Comparison of ENCODE assay signal across 8 cellular contexts in the genomic region with DNA sequence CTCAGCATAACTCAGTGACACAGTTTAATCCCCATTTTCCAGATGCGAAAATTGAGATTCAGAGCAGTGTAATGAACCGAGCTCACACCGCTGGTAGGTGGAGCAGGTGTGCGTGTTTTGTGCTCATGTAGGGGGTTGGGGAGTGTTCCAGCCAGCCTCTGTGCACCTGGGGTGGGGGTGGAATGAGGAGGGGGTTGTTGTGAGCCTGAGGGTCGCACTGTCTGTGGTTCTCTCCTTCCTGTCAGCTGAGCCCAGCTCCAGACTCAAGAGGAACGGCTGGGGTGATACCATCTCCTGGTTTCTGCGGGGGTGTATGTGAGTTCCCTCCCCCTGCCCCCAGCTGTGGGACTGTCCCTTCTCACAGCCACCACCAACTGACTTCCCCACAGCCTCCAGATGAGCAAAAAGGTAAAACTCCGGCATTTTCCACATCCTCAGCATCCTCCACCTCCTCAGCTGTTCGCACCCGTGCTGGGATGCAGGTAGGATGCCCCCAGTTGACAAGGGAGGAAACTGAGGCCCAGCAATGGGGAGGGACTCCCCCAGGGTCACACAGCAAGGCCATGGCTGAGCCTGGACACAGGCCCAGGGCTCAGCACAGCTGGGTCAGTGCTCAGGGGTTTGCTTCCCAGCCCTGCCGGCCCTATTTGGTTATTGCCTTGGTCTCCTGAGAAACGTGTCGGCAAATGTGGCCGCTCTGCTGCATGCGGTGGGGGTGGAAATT. TPM values are rescaled to one million over a fixed set of nuclear protein-coding genes. Genes with fewer than 3 reads are reported as not detected.
DNase-seq lines count a peak whose midpoint lies in the region; ATAC-seq, FAIRE-seq and TF ChIP-seq lines count a peak whose summit lies in the region.

No MANE protein-coding gene starts in this region.

- TF ChIP-seq EP300 in GM12878 (IDR thresholded peaks at IDR 0.05; ENCODE audit: borderline replicate concordance in 1 of 2, control insufficient read depth in 1 of 2, low read depth in 2 of 2, low read length in 2 of 2): no peak

- H3K36me3 ChIP-seq in breast epithelium: no peaks in the 10 kb centered on the region
- H3K36me3 ChIP-seq in GM12878 (ENCODE audit: control insufficient read depth in 2 of 2, insufficient read depth in 2 of 2, low read length in 1 of 2): peaks cover 0 to 7% of the 10 kb centered on the region in 2 experiments; a peak in 1 of 4 replicates
- no peaks in the 10 kb centered on the region for H3K36me3 ChIP-seq in small intestine (ENCODE audit: control insufficient read depth in 2 of 2, insufficient read depth in 2 of 2, low read length in 2 of 2)

- intact Hi-C loops in breast epithelium (cut with DNase I; ENCODE audit: low total_unique reads): loop anchor here (5.0 kb wide), 1 partner anchor 1189 kb away; no protein-coding TSS in a partner anchor
- intact Hi-C loops in MCF 10A (cut with micrococcal nuclease): no loop called here
- intact Hi-C loops in GM12878 (cut with micrococcal nuclease; ENCODE audit: unreplicated experiment): loop anchor here (2.0 kb wide), 1 partner anchor 42 kb away; the partner anchor contains the start of gene TOR2A

- BruUV-seq in MCF 10A (replicated peaks; lab: Mats Ljungman, UMichigan) (no TSS peak), GM12878 (replicated peaks; lab: Mats Ljungman, UMichigan) (TSS peak; percentile 31)

- no peaks in the 10 kb centered on the region for H3K9me3 ChIP-seq in breast epithelium
- no peaks in the 10 kb centered on the region for H3K9me3 ChIP-seq in T-helper 17 cell (ENCODE audit: control insufficient read depth, low read length, poor library complexity, severe bottlenecking)
- no peaks in the 10 kb centered on the region for H3K9me3 ChIP-seq in GM12878 (replicated peaks; ENCODE audit: control insufficient read depth, insufficient read depth, low read length)
- H3K9me3 ChIP-seq in small intestine (ENCODE audit: control insufficient read depth, low read depth): no peaks in the 10 kb centered on the region

- ATAC-seq in T-helper 17 cell: peak; percentile 71
- peak; percentile 57 for ATAC-seq in GM12878

- no peak for TF ChIP-seq POLR2A in breast epithelium (IDR thresholded peaks at IDR 0.05)
- peak; percentile 54 for TF ChIP-seq POLR2A in GM12878 (IDR thresholded peaks at IDR 0.05; ENCODE audit: low read depth, low read length)

- no peak for TF ChIP-seq RAD21 in GM12878 (IDR thresholded peaks at IDR 0.05; ENCODE audit: insufficient read depth, low read depth, low read length)

- CTCF ChIA-PET in MCF 10A (lab: Yijun Ruan, JAX): interaction anchor here (0.7 kb wide), 1 partner anchor 17 kb away, joined by 4 read pairs; no protein-coding TSS in a partner anchor
- CTCF ChIA-PET in GM12878 (lab: Yijun Ruan, JAX): interaction anchor here (0.6 to 1.6 kb wide), 10 partner anchors 8 to 145 kb away, joined by 3 to 10 read pairs (median 3); partner anchors contain the start of gene TOR2A

- DNase-seq in breast epithelium (ENCODE audit: low spot score in 2 of 2) (no peak), MCF 10A (ENCODE audit: unreplicated experiment) (no peak), T-helper 17 cell (peak; percentile 36 to 63 (median 59)), GM12878 (ENCODE audit: low read depth, low spot score) (no peak), small intestine (peak; percentile 39), HTR-8/SVneo (ENCODE audit: insufficient read length, low spot score) (no peak), globus pallidus (ENCODE audit: low spot score) (no peak), iPS-NIHi11 (ENCODE audit: low spot score) (no peak)

- H3K79me2 ChIP-seq in GM12878 (ENCODE audit: control insufficient read depth, insufficient read depth, low read length): peaks cover 36% of the 10 kb centered on the region

- H3K27ac Mint-ChIP-seq in MCF 10A (ENCODE audit: low read depth, unreplicated experiment) (no peak overlapping the region), T-helper 17 cell (peak overlapping the region; percentile 95)

- no peak for TF ChIP-seq CTCF in breast epithelium (IDR thresholded peaks at IDR 0.05)
- TF ChIP-seq CTCF in MCF 10A (IDR thresholded peaks at IDR 0.05; ENCODE audit: unreplicated experiment): no peak
- TF ChIP-seq CTCF in GM12878 (IDR thresholded peaks at IDR 0.05 in 2 of 3, conservative IDR thresholded peaks at IDR 0.05 in 1 of 3; ENCODE audit: control insufficient read depth in 2 of 3, extremely low read depth in 1 of 3, insufficient read depth in 1 of 3, low read depth in 3 of 3, low read length in 3 of 3): 0 out of 6 replicates have a peak, but pooled peaks of 1 of the 3 experiments have one; percentile 3

- H2AFZ ChIP-seq in GM12878 (ENCODE audit: control insufficient read depth, low read depth, low read length): peak overlapping the region; percentile 56; the same call in 1 of the 2 replicates

- H3K4me3 Mint-ChIP-seq in MCF 10A (ENCODE audit: unreplicated experiment) (no peak overlapping the region), T-helper 17 cell (peak overlapping the region; percentile 99)

- H3K27me3 ChIP-seq in breast epithelium (no peaks in the 10 kb centered on the region), GM12878 (replicated peaks in 1 of 2; ENCODE audit: control insufficient read depth in 2 of 2, insufficient read depth in 2 of 2, low read length in 1 of 2) (no peaks in the 10 kb centered on the region), small intestine (ENCODE audit: control insufficient read depth in 2 of 2, insufficient read depth in 2 of 2, low read length in 2 of 2) (no peaks in the 10 kb centered on the region)

- SMC1A ChIA-PET in GM12878 (lab: Charles Lee; ENCODE audit: uncharacterized antibody, unreplicated experiment): interaction anchor here (0.8 to 2.1 kb wide), 5 partner anchors 9 to 141 kb away, joined by 3 to 9 read pairs (median 3); partner anchors contain the start of genes FPGS, ST6GALNAC4 and TOR2A

- H3K9me3 Mint-ChIP-seq in MCF 10A (ENCODE audit: unreplicated experiment): no peaks in the 10 kb centered on the region

- in situ Hi-C loops in GM12878 (cut with MboI): no loop called here

- H3K27ac ChIP-seq in breast epithelium (peak overlapping the region in 1 of 2 donors; percentile 52), GM12878 (ENCODE audit: control insufficient read depth, insufficient read depth) (peak overlapping the region; percentile 76), small intestine (ENCODE audit: low read depth in 1 of 2, low read length in 1 of 2) (peak overlapping the region; percentile 47 to 84)

- 0% methylated on average over 15 of the region's 15 CpGs for WGBS in GM12878 (ENCODE audit: insufficient coverage, insufficient replicate concordance, low lambda C conversion rate, missing lambda C conversion rate)
- 46 to 59% (median 53%) methylated on average over 15 of the region's 15 CpGs for WGBS in small intestine, 3 donors

- H3K27me3 Mint-ChIP-seq in MCF 10A (ENCODE audit: insufficient read depth, unreplicated experiment): no peaks in the 10 kb centered on the region
- H3K27me3 Mint-ChIP-seq in T-helper 17 cell: no peaks in the 10 kb centered on the region

- H3K4me1 ChIP-seq in breast epithelium (no peaks in the 10 kb centered on the region), GM12878 (ENCODE audit: control insufficient read depth, insufficient read depth, low read length) (peaks cover 25% of the 10 kb centered on the region), small intestine (ENCODE audit: control insufficient read depth in 2 of 2, insufficient read depth in 1 of 2, low read depth in 1 of 2, low read length in 1 of 2) (no peaks in the 10 kb centered on the region)

- H3K36me3 Mint-ChIP-seq in MCF 10A (ENCODE audit: insufficient read depth, unreplicated experiment) (no peaks in the 10 kb centered on the region), T-helper 17 cell (ENCODE audit: low read depth) (peaks cover 9% of the 10 kb centered on the region)

- POLR2A ChIA-PET in MCF 10A (lab: Yijun Ruan, JAX): interaction anchor here (0.7 kb wide), 1 partner anchor 102 kb away, joined by 3 read pairs; no protein-coding TSS in a partner anchor
- POLR2A ChIA-PET in GM12878 (lab: Charles Lee): interaction anchor here (0.8 to 1.6 kb wide), 9 partner anchors 9 to 141 kb away, joined by 3 to 14 read pairs (median 6); partner anchors contain the start of genes CDK9, FPGS and ST6GALNAC4

- H3K4me1 Mint-ChIP-seq in MCF 10A (ENCODE audit: insufficient read depth, unreplicated experiment): no peaks in the 10 kb centered on the region
- H3K4me1 Mint-ChIP-seq in T-helper 17 cell: peaks cover 29% of the 10 kb centered on the region

- H3K9ac ChIP-seq in GM12878 (ENCODE audit: control insufficient read depth, insufficient read depth, low read length): peak overlapping the region; percentile 64

- H3K4me3 ChIP-seq in breast epithelium (peak overlapping the region in 2 of 3 donors; percentile 30 to 41), GM12878 (peak overlapping the region; percentile 100), small intestine (ENCODE audit: low read depth in 1 of 2, low read length in 2 of 2) (peak overlapping the region; percentile 48 to 52)

- H4K20me1 ChIP-seq in GM12878 (ENCODE audit: control insufficient read depth, insufficient read depth): no peaks in the 10 kb centered on the region

- FAIRE-seq in GM12878 (lab: Jason Lieb, UNC): peak; percentile 44
- no peak for FAIRE-seq in small intestine (lab: Jason Lieb, UNC)
- FAIRE-seq in HTR-8/SVneo (lab: Jason Lieb, UNC): no peak

- RAD21 ChIA-PET in GM12878 (lab: Charles Lee; ENCODE audit: unreplicated experiment): interaction anchor here (0.5 to 2.3 kb wide), 8 partner anchors 9 to 187 kb away, joined by 3 to 14 read pairs (median 4); partner anchors contain the start of genes CDK9, ST6GALNAC4 and TOR2A

- peak overlapping the region; percentile 75 for H3K4me2 ChIP-seq in GM12878 (ENCODE audit: control insufficient read depth, insufficient read depth)

RNA-seq across cellular contexts. Expression of gene SH2D3C, which starts 2.1 kb away (rescaled TPM):
- total RNA-seq in breast epithelium: 10 to 100 TPM in 1 of 3 donors, 1 to 10 TPM in 2; 6.0 to 15.4 (median 6.9) TPM
- total RNA-seq in MCF 10A (2022): not detected in 2 replicates
- total RNA-seq in T-helper 17 cell: 10 to 100 TPM; 15.9 to 27.2 TPM
- total RNA-seq in GM12878 (2013; cell fraction: nucleolus; rRNA removed): 28.6 and 33.2 TPM in 2 replicates
- total RNA-seq in GM12878 (2014; rRNA removed): 16.1 and 19.0 TPM in 2 replicates
- total RNA-seq in GM12878 (2014; rRNA removed; fragmentation: Illumina TruSeq; extraction: Trizol): 8.4 and 9.0 TPM in 2 replicates
- total RNA-seq in GM12878 (2021): 21.0 and 23.5 TPM in 2 replicates
- polyA plus RNA-seq in GM12878 (2011; ENCODE audit: low read depth): 11.2 TPM
- polyA plus RNA-seq in GM12878 (2011; rRNA removed): 3.2 and 13.5 TPM in 2 replicates
- 18.5 and 20.4 TPM in 2 replicates for polyA plus RNA-seq in GM12878 (2011; cell fraction: cytosol; rRNA removed)
- polyA plus RNA-seq in GM12878 (2011; cell fraction: nucleus; rRNA removed): 32.4 and 46.4 TPM in 2 replicates
- 17.4 and 22.8 TPM in 2 replicates for polyA plus RNA-seq in GM12878 (2012)
- polyA plus RNA-seq in GM12878 (2014; fragmentation: Illumina TruSeq; extraction: Trizol): 4.4 and 11.6 TPM in 2 replicates
- polyA plus RNA-seq in GM12878 (2014; fragmentation: Nextera tagmentation; extraction: Ambion mirVana): 1 to 10 TPM; 1.2 to 1.9 TPM
- polyA plus RNA-seq in GM12878 (2014; rRNA removed): 19.5 and 25.2 TPM in 2 replicates
- 10 to 100 TPM; 20.7 to 23.2 TPM for polyA plus RNA-seq in GM12878 (2016; fragmentation: Nextera tagmentation; extraction: Ambion mirVana)
- 30.6 and 32.1 TPM in 2 replicates for polyA minus RNA-seq in GM12878 (2011; rRNA and poly(A)+ RNA removed)
- polyA minus RNA-seq in GM12878 (2011; cell fraction: cytosol; rRNA and poly(A)+ RNA removed): 13.5 and 19.3 TPM in 2 replicates
- 10.2 and 18.5 TPM in 2 replicates for polyA minus RNA-seq in GM12878 (2011; cell fraction: nucleus; rRNA and poly(A)+ RNA removed)
- 10 to 100 TPM in 1 of 3 donors, 1 to 10 TPM in 1, under 1 TPM in 1; 0.67 to 12.6 (median 3.8) TPM for polyA plus RNA-seq in small intestine

RNA-seq across cellular contexts. Expression of gene CDK9, which starts 9.5 kb away (rescaled TPM):
- total RNA-seq in breast epithelium (10 to 100 TPM; 60.0 to 70.4 (median 63.9) TPM), MCF 10A (2022) (62.1 and 84.0 TPM in 2 replicates), T-helper 17 cell (100 to 1,000 TPM; 107 to 123 TPM), GM12878 (2014; rRNA removed) (33.6 and 34.3 TPM in 2 replicates), GM12878 (2014; rRNA removed; fragmentation: Illumina TruSeq; extraction: Trizol) (24.5 and 25.2 TPM in 2 replicates), GM12878 (2021) (86.3 and 92.6 TPM in 2 replicates)
- total RNA-seq in GM12878 (2013; cell fraction: nucleolus; rRNA removed): 59.1 and 66.1 TPM in 2 replicates
- polyA plus RNA-seq in GM12878 (2011; ENCODE audit: low read depth): 20.6 TPM
- polyA plus RNA-seq in GM12878 (2011; rRNA removed) (30.3 and 46.5 TPM in 2 replicates), GM12878 (2014; fragmentation: Illumina TruSeq; extraction: Trizol) (41.7 and 57.0 TPM in 2 replicates), GM12878 (2014; fragmentation: Nextera tagmentation; extraction: Ambion mirVana) (1 to 10 TPM; 7.3 to 9.6 TPM), GM12878 (2014; rRNA removed) (56.7 and 59.9 TPM in 2 replicates), GM12878 (2016; fragmentation: Nextera tagmentation; extraction: Ambion mirVana) (10 to 100 TPM; 80.9 to 85.5 TPM), small intestine (10 to 100 TPM; 34.0 to 35.1 (median 34.2) TPM)
- polyA plus RNA-seq in GM12878 (2011; cell fraction: cytosol; rRNA removed): 51.1 and 55.6 TPM in 2 replicates
- polyA plus RNA-seq in GM12878 (2011; cell fraction: nucleus; rRNA removed): 219 and 246 TPM in 2 replicates
- 44.8 and 52.0 TPM in 2 replicates for polyA plus RNA-seq in GM12878 (2012)
- polyA minus RNA-seq in GM12878 (2011; rRNA and poly(A)+ RNA removed): 59.7 and 75.9 TPM in 2 replicates
- 26.9 TPM in 2 replicates for polyA minus RNA-seq in GM12878 (2011; cell fraction: cytosol; rRNA and poly(A)+ RNA removed)
- 35.4 and 52.2 TPM in 2 replicates for polyA minus RNA-seq in GM12878 (2011; cell fraction: nucleus; rRNA and poly(A)+ RNA removed)

RNA-seq across cellular contexts. Expression of gene FPGS, which starts 26.3 kb away (rescaled TPM):
- total RNA-seq in breast epithelium (100 to 1,000 TPM in 1 of 3 donors, 10 to 100 TPM in 2; 56.3 to 108 (median 78.6) TPM), MCF 10A (2022) (130 and 131 TPM in 2 replicates), T-helper 17 cell (10 to 100 TPM; 71.2 to 80.6 TPM), GM12878 (2014; rRNA removed) (62.8 and 79.6 TPM in 2 replicates), GM12878 (2014; rRNA removed; fragmentation: Illumina TruSeq; extraction: Trizol) (43.3 and 44.4 TPM in 2 replicates), GM12878 (2021) (89.3 and 98.3 TPM in 2 replicates)
- 131 and 132 TPM in 2 replicates for total RNA-seq in GM12878 (2013; cell fraction: nucleolus; rRNA removed)
- 30.5 TPM for polyA plus RNA-seq in GM12878 (2011; ENCODE audit: low read depth)
- polyA plus RNA-seq in GM12878 (2011; rRNA removed) (34.1 and 64.4 TPM in 2 replicates), GM12878 (2014; fragmentation: Illumina TruSeq; extraction: Trizol) (49.0 and 81.2 TPM in 2 replicates), GM12878 (2014; fragmentation: Nextera tagmentation; extraction: Ambion mirVana) (1 to 10 TPM; 1.2 to 8.2 TPM), GM12878 (2014; rRNA removed) (88.1 and 95.0 TPM in 2 replicates), GM12878 (2016; fragmentation: Nextera tagmentation; extraction: Ambion mirVana) (100 to 1,000 TPM; 112 to 127 TPM), small intestine (10 to 100 TPM; 24.4 to 45.8 (median 33.8) TPM)
- polyA plus RNA-seq in GM12878 (2011; cell fraction: cytosol; rRNA removed): 91.2 and 99.0 TPM in 2 replicates
- 158 and 216 TPM in 2 replicates for polyA plus RNA-seq in GM12878 (2011; cell fraction: nucleus; rRNA removed)
- 47.6 and 62.7 TPM in 2 replicates for polyA plus RNA-seq in GM12878 (2012)
- 61.6 and 82.1 TPM in 2 replicates for polyA minus RNA-seq in GM12878 (2011; rRNA and poly(A)+ RNA removed)
- polyA minus RNA-seq in GM12878 (2011; cell fraction: cytosol; rRNA and poly(A)+ RNA removed): 29.7 and 45.3 TPM in 2 replicates
- 25.9 and 46.4 TPM in 2 replicates for polyA minus RNA-seq in GM12878 (2011; cell fraction: nucleus; rRNA and poly(A)+ RNA removed)

RNA-seq across cellular contexts. Expression of gene TOR2A, which starts 41.3 kb away (rescaled TPM):
- total RNA-seq in breast epithelium (10 to 100 TPM in 1 of 3 donors, 1 to 10 TPM in 2; 9.5 to 16.7 (median 9.6) TPM), MCF 10A (2022) (8.4 and 11.3 TPM in 2 replicates), T-helper 17 cell (10 to 100 TPM in 1 of 2 donors, 1 to 10 TPM in 1; 9.4 to 10.5 TPM), GM12878 (2014; rRNA removed) (7.8 and 12.6 TPM in 2 replicates), GM12878 (2014; rRNA removed; fragmentation: Illumina TruSeq; extraction: Trizol) (2.7 and 4.2 TPM in 2 replicates), GM12878 (2021) (11.5 and 11.6 TPM in 2 replicates)
- total RNA-seq in GM12878 (2013; cell fraction: nucleolus; rRNA removed): 3.9 and 6.5 TPM in 2 replicates
- 2.6 TPM for polyA plus RNA-seq in GM12878 (2011; ENCODE audit: low read depth)
- polyA plus RNA-seq in GM12878 (2011; rRNA removed) (0.91 and 2.4 TPM in 2 replicates), GM12878 (2014; fragmentation: Illumina TruSeq; extraction: Trizol) (1.6 and 5.4 TPM in 2 replicates), GM12878 (2014; fragmentation: Nextera tagmentation; extraction: Ambion mirVana) (1 to 10 TPM in 1 of 2 experiments, under 1 TPM in 1; 0.52 to 1.6 TPM), GM12878 (2014; rRNA removed) (14.3 and 17.4 TPM in 2 replicates), GM12878 (2016; fragmentation: Nextera tagmentation; extraction: Ambion mirVana) (10 to 100 TPM; 22.1 to 23.7 TPM), small intestine (10 to 100 TPM; 13.2 to 24.0 (median 23.8) TPM)
- polyA plus RNA-seq in GM12878 (2011; cell fraction: cytosol; rRNA removed): 6.6 and 11.0 TPM in 2 replicates
- 13.5 and 13.6 TPM in 2 replicates for polyA plus RNA-seq in GM12878 (2011; cell fraction: nucleus; rRNA removed)
- 6.7 and 8.2 TPM in 2 replicates for polyA plus RNA-seq in GM12878 (2012)
- 1.4 and 4.9 TPM in 2 replicates for polyA minus RNA-seq in GM12878 (2011; rRNA and poly(A)+ RNA removed)
- polyA minus RNA-seq in GM12878 (2011; cell fraction: cytosol; rRNA and poly(A)+ RNA removed): 2.7 and 4.3 TPM in 2 replicates
- 5.1 and 8.0 TPM in 2 replicates for polyA minus RNA-seq in GM12878 (2011; cell fraction: nucleus; rRNA and poly(A)+ RNA removed)

Comparison
In these comparisons a context has a peak if more than half of its experiments do, and no peak if none do; other contexts are left out.
1. DNase-seq: peak in T-helper 17 cell (3 of 3) and small intestine (single experiment); none in breast epithelium (0 of 2), MCF 10A (single experiment), GM12878 (single experiment), HTR-8/SVneo (single experiment), globus pallidus (single experiment) and iPS-NIHi11 (single experiment).
2. H3K4me3 ChIP-seq: peak in every context shown above with its lines; median percentile 100 in GM12878; 50 in small intestine; 36 in breast epithelium.